22 cellular contexts compared by ENCODE assay signal in genomic region chr15:69502470-69503045, GRCh38. TPM values are rescaled to one million over a fixed set of nuclear protein-coding genes. Genes with fewer than 3 reads are reported as not detected.
DNase-seq lines count a peak whose midpoint lies in the region; ATAC-seq, FAIRE-seq and TF ChIP-seq lines count a peak whose summit lies in the region.
"Had no signal": no experiment of that assay in that cellular context is flagged by ENCODE, and none has a peak within 500 bp of the region (broad histone marks: within the 10 kb centered on the region; RNA-seq: fewer than 3 reads in every experiment).

No MANE protein-coding gene starts in this region.

- no peaks in the 10 kb centered on the region for H3K9me3 ChIP-seq in H9 (ENCODE audit: control insufficient read depth, low read depth, low read length)
- no peaks in the 10 kb centered on the region for H3K9me3 ChIP-seq in K562 (replicated peaks; ENCODE audit: control insufficient read depth, insufficient read depth, low read depth, low read length)
- H3K9me3 ChIP-seq: ascending aorta, neutrophil, suprapubic skin had no signal

- H3K27me3 Mint-ChIP-seq in H9 (ENCODE audit: low read depth) (peaks cover 1% of the 10 kb centered on the region; the same call in 1 of the 2 replicates), mesothelial cell of epicardium (ENCODE audit: low read depth) (no peaks in the 10 kb centered on the region)

- no peak overlapping the region for H3K27ac ChIP-seq in H9 (ENCODE audit: insufficient read length, low read depth, low read length)
- no peak overlapping the region for H3K27ac ChIP-seq in K562 (ENCODE audit: extremely low read depth, low read depth, low read length)
- H3K27ac ChIP-seq: ascending aorta, hepatocyte, neutrophil, suprapubic skin had no signal

- TF ChIP-seq RAD21 in K562 (CRISPR knock-in tag; conservative IDR thresholded peaks at IDR 0.05 in 1 of 2, IDR thresholded peaks at IDR 0.05 in 1 of 2): no peak

- H3K27ac Mint-ChIP-seq in H9 (no peak overlapping the region; a peak in 1 of 7 replicates), mesothelial cell of epicardium (peak overlapping the region; percentile 41)
- H3K27ac Mint-ChIP-seq: B cell; T-helper 2 cell treated with Interferon-gamma antibody and Interleukin-4, amounts not matched to agents 5 μg/mL and 100 μg/mL, for 36 hours had no signal

- no peak overlapping the region for H2BK5ac ChIP-seq in H9 (ENCODE audit: insufficient read length, low read length)

- no peaks in the 10 kb centered on the region for H3K79me1 ChIP-seq in H9 (ENCODE audit: insufficient read depth, low read depth, low read length, poor library complexity, severe bottlenecking)

- H2BK120ac ChIP-seq in H9 (ENCODE audit: low read depth, low read length, poor library complexity, severe bottlenecking): no peak overlapping the region

- H2AFZ ChIP-seq in H9 (ENCODE audit: low read length) (no peak overlapping the region), K562 (ENCODE audit: low read depth, low read length) (no peak overlapping the region)
- H2AFZ ChIP-seq: hepatocyte had no signal

- no peak overlapping the region for H4K8ac ChIP-seq in H9 (replicated peaks; ENCODE audit: insufficient read length, low read depth, low read length)

- H3K4me2 ChIP-seq in H9 (ENCODE audit: insufficient read depth, insufficient read length, low read length): no peak overlapping the region
- no peak overlapping the region for H3K4me2 ChIP-seq in K562 (ENCODE audit: insufficient read depth, low read length)
- H3K4me2 ChIP-seq: hepatocyte had no signal

- DNase-seq in AG09319 (ENCODE audit: extremely low read depth, low read depth): no peak
- no peak for DNase-seq in H9
- DNase-seq in K562 (ENCODE audit: extremely low read depth in 1 of 4, low spot score in 3 of 4): no peak
- DNase-seq in mesothelial cell of epicardium (ENCODE audit: low spot score in 2 of 2, unreplicated experiment in 2 of 2): no peak
- DNase-seq in NCI-H1417 treated with DMSO at 0.1 percent for 48 hours (lab: John Stamatoyannopoulos, UW): no peak
- DNase-seq in HUDEP-2 (lab: John Stamatoyannopoulos, UW; ENCODE audit: unreplicated experiment in 76 of 76): no peak
- DNase-seq: activated CD4-positive, CD25-positive, alpha-beta regulatory T cell treated with anti-CD3 and anti-CD28 coated beads, Interleukin-2, amount 50 U/mL, for 72 hours; cortex of kidney; erythroblast; NCI-H1105; NCI-H2171 treated with DMSO at 0.1 percent for 48 hours; Right ventricle myocardium superior; stimulated activated CD4-positive, alpha-beta T cell treated with anti-CD3 and anti-CD28 coated beads, Interleukin-2, amount 100 ng/mL, for 48 hours had no signal

- no peak overlapping the region for H3K4me3 Mint-ChIP-seq in H9
- no peak overlapping the region for H3K4me3 Mint-ChIP-seq in mesothelial cell of epicardium
- H3K4me3 Mint-ChIP-seq: B cell; T-helper 2 cell treated with Interferon-gamma antibody and Interleukin-4, amounts not matched to agents 5 μg/mL and 100 μg/mL, for 36 hours had no signal

- no peak overlapping the region for H2BK12ac ChIP-seq in H9 (ENCODE audit: insufficient read length, low read depth, low read length)

- H3K4ac ChIP-seq in H9 (ENCODE audit: low read depth, low read length): no peak overlapping the region

- CTCF ChIA-PET in K562 (lab: Yijun Ruan, JAX; ENCODE audit: low intra/inter-chr PET ratio): no interaction called here

- H3K36me3 Mint-ChIP-seq in H9 (ENCODE audit: insufficient read depth in 1 of 3, low read depth in 3 of 3): no peaks in the 10 kb centered on the region
- no peaks in the 10 kb centered on the region for H3K36me3 Mint-ChIP-seq in mesothelial cell of epicardium

- H2AK5ac ChIP-seq in H9 (ENCODE audit: insufficient read length, low read length): no peak overlapping the region

- no peak overlapping the region for H3K18ac ChIP-seq in H9 (ENCODE audit: insufficient read length, low read depth, low read length)

- H3K9ac ChIP-seq in H9 (ENCODE audit: extremely low read depth, insufficient read length, low read length) (no peak overlapping the region), K562 (ENCODE audit: insufficient read depth in 1 of 2, low read depth in 2 of 2, low read length in 2 of 2) (no peak overlapping the region)

- H3K14ac ChIP-seq in H9 (ENCODE audit: insufficient read depth, low read length): no peak overlapping the region

- H3K4me3 ChIP-seq in K562: no peak overlapping the region
- H3K4me3 ChIP-seq: ascending aorta, hepatocyte, suprapubic skin had no signal

- no peaks in the 10 kb centered on the region; the same call in 1 of the 2 replicates for H3K79me2 ChIP-seq in H9 (ENCODE audit: insufficient read depth, low read length)
- H3K79me2 ChIP-seq in K562 (ENCODE audit: control insufficient read depth, insufficient read depth, low read length): no peaks in the 10 kb centered on the region
- H3K79me2 ChIP-seq: hepatocyte had no signal

- WGBS in H9 (ENCODE audit: extremely low coverage, insufficient read length, low lambda C conversion rate): no CpG with 5 or more reads among the region's 10 CpGs
- 4% methylated on average over 10 of the region's 10 CpGs for WGBS in K562 (ENCODE audit: insufficient coverage, low coverage, missing lambda C conversion rate)

- intact Hi-C loops in K562 (cut with micrococcal nuclease): no loop called here

- H3T11ph ChIP-seq in H9 (ENCODE audit: low read length): no peak overlapping the region

- H4K5ac ChIP-seq in H9 (ENCODE audit: insufficient read length, low read depth, low read length): no peak overlapping the region

- FAIRE-seq in K562 (lab: Jason Lieb, UNC): no peak
- FAIRE-seq: D721Med had no signal

- ATAC-seq in K562 (peak; percentile 27; the same call in 2 of the 3 replicates), GM21423 (IDR thresholded peaks at IDR 0.05; ENCODE audit: unreplicated experiment) (no peak), HG02642 (IDR thresholded peaks at IDR 0.05; ENCODE audit: poor library complexity, unreplicated experiment) (no peak)

- H3K56ac ChIP-seq in H9 (ENCODE audit: insufficient read length, low read depth, low read length): no peak overlapping the region

- H3K4me1 ChIP-seq in H9 (ENCODE audit: insufficient read depth, low read length): no peaks in the 10 kb centered on the region
- no peaks in the 10 kb centered on the region for H3K4me1 ChIP-seq in K562 (replicated peaks in 1 of 2; ENCODE audit: control insufficient read depth in 2 of 2, insufficient read depth in 2 of 2, low read length in 2 of 2)
- H3K4me1 ChIP-seq: ascending aorta, suprapubic skin had no signal

- H2BK15ac ChIP-seq in H9 (ENCODE audit: low read depth, low read length): no peak overlapping the region

- no peaks in the 10 kb centered on the region for H3K36me3 ChIP-seq in K562 (ENCODE audit: control insufficient read depth, insufficient read depth, low read length)
- H3K36me3 ChIP-seq: ascending aorta, neutrophil, suprapubic skin had no signal

- H3K27me3 ChIP-seq in H9 (ENCODE audit: insufficient read depth, low read length) (no peaks in the 10 kb centered on the region), K562 (ENCODE audit: control insufficient read depth in 2 of 2, insufficient read depth in 2 of 2, low read length in 2 of 2) (peaks cover 3 to 32% of the 10 kb centered on the region in 2 experiments; a peak in 4 of 5 replicates)
- H3K27me3 ChIP-seq: ascending aorta, hepatocyte, neutrophil, suprapubic skin had no signal

- H4K91ac ChIP-seq in H9 (ENCODE audit: insufficient read length, low read depth, low read length): no peak overlapping the region

- H4K20me1 ChIP-seq in H9 (ENCODE audit: control insufficient read depth, insufficient read depth, insufficient read length) (no peaks in the 10 kb centered on the region), K562 (replicated peaks; ENCODE audit: control insufficient read depth, insufficient read depth, low read length) (no peaks in the 10 kb centered on the region)

- H3K23ac ChIP-seq in H9 (ENCODE audit: insufficient read length, low read depth, low read length): no peak overlapping the region

- in situ Hi-C loops in K562 (cut with MboI): no loop called here

- H3K9me3 Mint-ChIP-seq in H9: no peaks in the 10 kb centered on the region
- no peaks in the 10 kb centered on the region for H3K9me3 Mint-ChIP-seq in mesothelial cell of epicardium
- H3K9me3 Mint-ChIP-seq: T-helper 2 cell treated with Interferon-gamma antibody and Interleukin-4, amounts not matched to agents 5 μg/mL and 100 μg/mL, for 36 hours had no signal

- H3K4me1 Mint-ChIP-seq in H9 (peaks cover 10 to 20% of the 10 kb centered on the region in 2 experiments), mesothelial cell of epicardium (peaks cover 26% of the 10 kb centered on the region)
- H3K4me1 Mint-ChIP-seq: B cell had no signal

- no TSS peak for BruUV-seq in K562 (replicated peaks; lab: Mats Ljungman, UMichigan)

- no peak for TF ChIP-seq POLR2A in K562 (conservative IDR thresholded peaks at IDR 0.05)

- H2BK20ac ChIP-seq in H9 (ENCODE audit: low read depth, low read length, poor library complexity, severe bottlenecking): no peak overlapping the region

- no peak for TF ChIP-seq EP300 in K562 (IDR thresholded peaks at IDR 0.05; ENCODE audit: low read length)

- POLR2A ChIA-PET in K562 (lab: Yijun Ruan, JAX): interaction anchor here (0.7 kb wide), 1 partner anchor 49 kb away, joined by 5 read pairs; no protein-coding TSS in a partner anchor

- H3K9me1 ChIP-seq in K562 (ENCODE audit: control insufficient read depth, insufficient read depth, low read length): no peaks in the 10 kb centered on the region

- TF ChIP-seq CTCF in AG09319 (IDR thresholded peaks at IDR 0.05; ENCODE audit: low read depth, low read length) (peak; percentile 17), H9 (conservative IDR thresholded peaks at IDR 0.05) (peak; percentile 55), K562 (IDR thresholded peaks at IDR 0.05 in 2 of 3, conservative IDR thresholded peaks at IDR 0.05 in 1 of 3; ENCODE audit: insufficient read depth in 2 of 3, low read depth in 1 of 3, low read length in 3 of 3) (peak; percentile 16 to 41 (median 31); a peak in 4 of 6 replicates), mesothelial cell of epicardium (IDR thresholded peaks at IDR 0.05; ENCODE audit: unreplicated experiment) (peak; percentile 16)

- H3K23me2 ChIP-seq in H9 (ENCODE audit: insufficient read length, low read depth, low read length, poor library complexity, severe bottlenecking): no peaks in the 10 kb centered on the region

RNA-seq across cellular contexts. Expression of gene RPLP1, which starts 49.9 kb away (rescaled TPM):
- total RNA-seq in H9 (2021) (1,715 and 1,872 TPM in 2 replicates), K562 (2014; rRNA removed) (529 and 1,012 TPM in 2 replicates), K562 (2014; rRNA removed; fragmentation: Illumina TruSeq; extraction: Trizol) (75.0 and 76.3 TPM in 2 replicates), K562 (2015; rRNA removed; fragmentation: Illumina TruSeq; extraction: Trizol) (348 and 354 TPM in 2 replicates), K562 (2021) (2,904 and 3,053 TPM in 2 replicates), mesothelial cell of epicardium (1,296 to 1,333 TPM (median 1,329 TPM) in 3 replicates)
- total RNA-seq in K562 (2011; cell fraction: chromatin; rRNA removed; ENCODE audit: low replicate concordance): 174 and 228 TPM in 2 replicates
- total RNA-seq in K562 (2011; cell fraction: nucleolus; rRNA removed): 391 and 425 TPM in 2 replicates
- total RNA-seq in K562 (2011; cell fraction: nucleoplasm; rRNA removed): 447 and 925 TPM in 2 replicates
- polyA plus RNA-seq in K562 (2011; rRNA removed) (847 and 1,576 TPM in 2 replicates), K562 (2014; fragmentation: Illumina TruSeq; extraction: Trizol) (629 and 1,170 TPM in 2 replicates), K562 (2014; fragmentation: Nextera tagmentation; extraction: Ambion mirVana) (1,000 to 10,000 TPM; 2,333 to 2,378 TPM), K562 (2014; rRNA removed) (1,119 and 1,211 TPM in 2 replicates)
- 1,671 and 2,235 TPM in 2 replicates for polyA plus RNA-seq in K562 (2011; cell fraction: cytosol; rRNA removed)
- polyA plus RNA-seq in K562 (2011; cell fraction: nucleus; rRNA removed): 951 and 1,033 TPM in 2 replicates
- 3,121 and 3,201 TPM in 2 replicates for polyA plus RNA-seq in K562 (2012)
- polyA minus RNA-seq in K562 (2011; rRNA and poly(A)+ RNA removed): 279 and 315 TPM in 2 replicates
- polyA minus RNA-seq in K562 (2011; cell fraction: cytosol; rRNA and poly(A)+ RNA removed): 3,516 and 4,843 TPM in 2 replicates
- polyA minus RNA-seq in K562 (2011; cell fraction: nucleus; rRNA and poly(A)+ RNA removed): 192 and 341 TPM in 2 replicates
